1 cellular context compared by ENCODE assay signal in genomic region chrX:47116551-47117110, GRCh38.
TF ChIP-seq lines count a peak whose summit lies in the region.
"Not testable (repeated sequence)": the region's sequence is repeated elsewhere in the genome, so short reads cannot be mapped to it uniquely, and the experiment has no call there.

No MANE protein-coding gene starts in this region.

TF ChIP-seq in K562, 482 proteins besides CTCF, POLR2A, EP300 and RAD21:
- TF ChIP-seq ARID1B (IDR thresholded peaks at IDR 0.05): peak; percentile 58
- TF ChIP-seq CEBPB (tag; IDR thresholded peaks at IDR 0.05): 0 out of 2 replicates have a peak, but pooled peaks have one; percentile 22
- TF ChIP-seq CBFA2T3 (IDR thresholded peaks at IDR 0.05): peak; percentile 39
- TF ChIP-seq SOX6 (IDR thresholded peaks at IDR 0.05): peak; percentile 33; the same call in 1 of the 2 replicates
- TF ChIP-seq JUND (IDR thresholded peaks at IDR 0.05; ENCODE audit: borderline replicate concordance, low read depth, low read length): peak; percentile 51; the same call in 1 of the 2 replicates
- TF ChIP-seq JUND (tag; IDR thresholded peaks at IDR 0.05; ENCODE audit: borderline replicate concordance, low read depth, low read length): peak; percentile 24; the same call in 1 of the 3 replicates
- peak; percentile 13 for TF ChIP-seq TAF9B (IDR thresholded peaks at IDR 0.05; ENCODE audit: partially characterized antibody)
- TF ChIP-seq EHMT2 (IDR thresholded peaks at IDR 0.05): peak; percentile 75; the same call in 1 of the 2 replicates
- TF ChIP-seq SMARCA4 (IDR thresholded peaks at IDR 0.05): peak; percentile 49; the same call in 1 of the 2 replicates
- 0 out of 2 replicates have a peak, but pooled peaks have one; percentile 17 for TF ChIP-seq NR2C1 (IDR thresholded peaks at IDR 0.05)
- not testable (repeated sequence) for TF ChIP-seq NR2C1 (tag; IDR thresholded peaks at IDR 0.05)
- TF ChIP-seq, protein P1, sequence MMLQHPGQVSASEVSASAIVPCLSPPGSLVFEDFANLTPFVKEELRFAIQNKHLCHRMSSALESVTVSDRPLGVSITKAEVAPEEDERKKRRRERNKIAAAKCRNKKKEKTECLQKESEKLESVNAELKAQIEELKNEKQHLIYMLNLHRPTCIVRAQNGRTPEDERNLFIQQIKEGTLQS (IDR thresholded peaks at IDR 0.05): peak; percentile 82
- TF ChIP-seq, protein P1 (CRISPR knock-in tag; conservative IDR thresholded peaks at IDR 0.05): not testable (repeated sequence)
- peak; percentile 69 for TF ChIP-seq DPF2 (IDR thresholded peaks at IDR 0.05)
- TF ChIP-seq MEIS2 (IDR thresholded peaks at IDR 0.05; ENCODE audit: partially characterized antibody): peak; percentile 58
- peak; percentile 71 for TF ChIP-seq FOSL1 (tag; conservative IDR thresholded peaks at IDR 0.05)
TF ChIP-seq in K562: peak in this region for 13; not testable (repeated sequence) for 469.
